ENCODE assay signal across 1 cellular context in the genomic region with DNA sequence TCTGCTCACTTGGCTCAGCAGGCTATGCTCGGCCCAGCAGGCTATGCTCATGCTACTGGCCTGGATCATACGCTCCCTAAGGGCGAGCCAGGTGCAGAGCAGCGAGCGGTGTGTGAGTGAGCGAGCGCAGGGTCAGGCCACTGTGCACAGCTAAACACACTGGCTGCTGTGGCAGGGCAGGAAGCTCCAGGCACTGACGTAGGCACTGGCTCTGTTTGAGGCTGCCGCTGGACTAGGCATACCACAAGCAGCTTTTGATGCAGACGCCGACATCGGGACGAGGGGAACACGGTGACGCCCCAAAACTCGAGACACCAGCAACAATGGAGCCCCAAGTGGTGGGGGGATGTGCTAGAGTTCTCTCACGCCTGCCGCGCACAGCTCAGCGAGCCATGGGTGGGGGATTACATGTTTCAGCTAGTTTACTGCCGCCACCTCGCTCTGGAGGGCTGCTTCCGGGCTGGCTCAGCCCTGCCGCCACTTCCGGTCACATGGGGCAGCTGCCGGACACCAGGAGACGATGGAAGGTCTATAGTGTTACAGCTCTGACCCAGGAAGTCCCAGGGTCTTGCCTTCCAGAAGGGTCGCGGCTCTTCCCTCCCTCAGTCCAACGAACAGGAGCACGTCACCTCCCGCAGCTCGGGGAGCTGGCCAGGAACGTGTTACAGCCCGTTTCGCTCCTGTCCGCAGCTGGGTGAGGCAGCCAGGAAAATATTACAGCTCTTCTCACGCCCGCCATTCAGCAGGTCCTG.
TF ChIP-seq lines count a peak whose summit lies in the region.

No MANE protein-coding gene starts in this region.

TF ChIP-seq in HepG2, 621 proteins besides CTCF, POLR2A, EP300 and RAD21 (continued from another document):
- TF ChIP-seq ZNF276 (CRISPR knock-in tag; IDR thresholded peaks at IDR 0.05; ENCODE audit: low read depth): no peak
